ENCODE assay signal across 6 cellular contexts in the genomic region with DNA sequence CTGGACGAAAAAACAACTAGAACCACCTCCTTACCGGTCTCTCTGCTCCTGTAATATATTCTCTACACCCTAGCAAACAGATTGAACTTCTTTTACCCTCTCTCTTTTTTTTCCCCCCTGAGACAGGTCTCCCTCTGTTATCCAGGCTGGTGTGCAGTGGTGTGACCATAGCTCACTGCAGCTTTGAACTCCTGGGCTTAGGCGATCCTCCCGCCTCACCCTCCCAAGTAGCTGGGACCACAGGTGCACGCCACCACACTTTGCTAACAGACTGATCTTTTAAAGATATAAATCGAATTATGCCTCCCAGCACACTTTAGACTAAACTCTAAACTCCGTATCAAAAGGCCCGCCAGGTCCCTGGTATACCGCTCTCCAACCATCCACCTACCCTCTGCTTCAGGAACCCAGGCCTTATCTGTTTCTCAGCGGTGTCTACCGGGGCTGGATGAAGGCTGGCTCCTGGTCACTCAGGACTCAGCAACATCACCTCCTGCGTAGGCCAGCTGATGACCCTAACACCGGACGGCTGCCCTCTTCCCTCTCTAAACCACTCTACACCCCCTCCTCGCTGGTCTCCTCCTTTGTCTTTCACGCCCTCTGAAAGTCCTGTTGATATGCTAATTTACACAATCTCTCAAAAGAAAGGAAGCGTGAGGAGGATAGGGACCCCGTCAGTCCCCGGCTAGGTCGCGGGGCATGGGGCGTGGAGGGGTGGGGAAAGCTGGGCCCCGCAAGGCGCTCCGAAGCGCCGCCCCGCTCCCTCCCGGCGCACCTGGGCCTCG. TPM values are rescaled to one million over a fixed set of nuclear protein-coding genes. Genes with fewer than 3 reads are reported as not detected.
DNase-seq lines count a peak whose midpoint lies in the region; ATAC-seq, FAIRE-seq and TF ChIP-seq lines count a peak whose summit lies in the region.

No MANE protein-coding gene starts in this region.

- no peaks in the 10 kb centered on the region; a peak in 1 of 5 replicates for H3K27me3 ChIP-seq in HepG2 (ENCODE audit: control insufficient read depth in 1 of 2, insufficient read depth in 2 of 2, low read length in 2 of 2)

- in situ Hi-C loops in HepG2 (cut with HindIII; ENCODE audit: extremely low pct_ligation_motif_present, low pct_unique_long_range_greater_than_20kb), result no loop called here

- POLR2A ChIA-PET in activated CD4-positive, alpha-beta memory T cell treated with anti-CD3 and anti-CD28 coated beads for 36 hours (lab: Charles Lee), result interaction anchor here (0.6 to 5.7 kb wide), 6 partner anchors 10 to 155 kb away, joined by 3 to 59 read pairs (median 4); a partner anchor contains a TSS
- POLR2A ChIA-PET in HepG2 (lab: Yijun Ruan, JAX), result interaction anchor here (0.6 to 3.4 kb wide), 7 partner anchors 14 to 324 kb away, joined by 3 to 23 read pairs (median 4); a partner anchor contains a TSS

- no peak overlapping the region for H2AFZ ChIP-seq in HepG2 (ENCODE audit: low read length)

- H3K9me3 ChIP-seq in HepG2 (ENCODE audit: low read length), result no peaks in the 10 kb centered on the region

- WGBS in HepG2 (ENCODE audit: low lambda C conversion rate), result 21% methylated on average over 23 of the region's 31 CpGs

- peaks cover 39% of the 10 kb centered on the region for H3K79me2 ChIP-seq in HepG2 (ENCODE audit: insufficient read depth, low read length)

- H3K27me3 Mint-ChIP-seq in activated CD4-positive, alpha-beta memory T cell treated with anti-CD3 and anti-CD28 coated beads for 36 hours, result no peaks in the 10 kb centered on the region

- peak overlapping the region; percentile 96 for H3K4me2 ChIP-seq in HepG2 (ENCODE audit: low read depth, low read length)

- no peak for TF ChIP-seq CTCF in HepG2 (CRISPR knock-in tag; IDR thresholded peaks at IDR 0.05)

- TF ChIP-seq RAD21 in HepG2 (CRISPR knock-in tag; IDR thresholded peaks at IDR 0.05), result no peak

- peaks cover 49% of the 10 kb centered on the region for H3K4me1 Mint-ChIP-seq in activated CD4-positive, alpha-beta memory T cell treated with anti-CD3 and anti-CD28 coated beads for 36 hours (ENCODE audit: low read depth)

- H3K36me3 Mint-ChIP-seq in activated CD4-positive, alpha-beta memory T cell treated with anti-CD3 and anti-CD28 coated beads for 36 hours, result peaks cover 16% of the 10 kb centered on the region

- DNase-seq in activated CD4-positive, alpha-beta memory T cell treated with anti-CD3 and anti-CD28 coated beads for 36 hours, result no peak
- peak; percentile 7 for DNase-seq in HepG2 (ENCODE audit: low spot score)
- DNase-seq in stimulated activated CD4-positive, alpha-beta T cell treated with anti-CD3 and anti-CD28 coated beads, Interleukin-2, amount 100 ng/mL, for 24 hours, result no peak
- DNase-seq in NOMO-1 (lab: John Stamatoyannopoulos, UW; ENCODE audit: unreplicated experiment in 2 of 2), result no peak
- no peak for DNase-seq in H54 (ENCODE audit: insufficient read length, low spot score)

- peak overlapping the region; percentile 70 to 86 (median 81) for H3K4me3 ChIP-seq in HepG2 (replicated peaks in 1 of 3; ENCODE audit: insufficient read depth in 1 of 3, low read depth in 2 of 3, low read length in 3 of 3)

- no peaks in the 10 kb centered on the region for H4K20me1 ChIP-seq in HepG2 (ENCODE audit: insufficient read depth, low read length)

- H3K4me3 Mint-ChIP-seq in activated CD4-positive, alpha-beta memory T cell treated with anti-CD3 and anti-CD28 coated beads for 36 hours, result peak overlapping the region; percentile 94

- FAIRE-seq in HepG2 (lab: Jason Lieb, UNC), result no peak
- no peak for FAIRE-seq in H54 (lab: Jason Lieb, UNC)

- no TSS peak for BruUV-seq in HepG2 (replicated peaks; lab: Mats Ljungman, UMichigan)

- H3K9me3 Mint-ChIP-seq in activated CD4-positive, alpha-beta memory T cell treated with anti-CD3 and anti-CD28 coated beads for 36 hours, result no peaks in the 10 kb centered on the region

- ATAC-seq in GM21737 (IDR thresholded peaks at IDR 0.05; ENCODE audit: unreplicated experiment) (peak; percentile 3), HepG2 (peak; percentile 37)

- H3K27ac ChIP-seq in HepG2 (ENCODE audit: extremely low read length, insufficient read depth, low read length), result peak overlapping the region; percentile 84

- H3K4me1 ChIP-seq in HepG2 (ENCODE audit: insufficient read depth, low read length), result peaks cover 40% of the 10 kb centered on the region

- H3K27ac Mint-ChIP-seq in activated CD4-positive, alpha-beta memory T cell treated with anti-CD3 and anti-CD28 coated beads for 36 hours, result peak overlapping the region; percentile 78

- peaks cover 7 to 39% of the 10 kb centered on the region in 2 experiments; a peak in 4 of 5 replicates for H3K36me3 ChIP-seq in HepG2 (replicated peaks in 1 of 2; ENCODE audit: control insufficient read depth in 1 of 2, insufficient read depth in 2 of 2, low read length in 2 of 2)

- CTCF ChIA-PET in activated CD4-positive, alpha-beta memory T cell treated with anti-CD3 and anti-CD28 coated beads for 36 hours (lab: Charles Lee), result interaction anchor here (1.0 to 1.4 kb wide), 2 partner anchors 183 to 267 kb away, joined by 3 read pairs; no protein-coding TSS in a partner anchor
- CTCF ChIA-PET in HepG2 (lab: Yijun Ruan, JAX; ENCODE audit: low intra/inter-chr PET ratio, low total read pairs), result no interaction called here

- intact Hi-C loops in activated CD4-positive, alpha-beta memory T cell treated with anti-CD3 and anti-CD28 coated beads for 36 hours (cut with micrococcal nuclease), result no loop called here
- intact Hi-C loops in HepG2 (cut with micrococcal nuclease; ENCODE audit: unreplicated experiment), result loop anchor here (2.0 kb wide), 2 partner anchors 14 to 32 kb away; a partner anchor contains a TSS

- peak overlapping the region; percentile 93 for H3K9ac ChIP-seq in HepG2 (ENCODE audit: insufficient read depth, low read depth, low read length)

- TF ChIP-seq POLR2A in HepG2 (IDR thresholded peaks at IDR 0.05; ENCODE audit: insufficient read depth in 1 of 2, low read depth in 2 of 2, low read length in 2 of 2) (no peak), H54 (IDR thresholded peaks at IDR 0.05; ENCODE audit: low read depth, low read length) (no peak)

- TF ChIP-seq EP300 in HepG2 (IDR thresholded peaks at IDR 0.05; ENCODE audit: low read depth in 2 of 2, low read length in 2 of 2) (no peak), HepG2 (CRISPR knock-in tag; IDR thresholded peaks at IDR 0.05; ENCODE audit: borderline replicate concordance) (no peak)

RNA-seq across cellular contexts. Expression of a gene that starts 0.7 kb away (rescaled TPM):
- total RNA-seq in activated CD4-positive, alpha-beta memory T cell treated with anti-CD3 and anti-CD28 coated beads for 36 hours, result 10 to 100 TPM; 23.3 to 23.5 TPM
- 26.4 and 31.5 TPM in 2 replicates for total RNA-seq in HepG2 (2016; rRNA removed; fragmentation: Illumina TruSeq; extraction: Trizol)
- 19.2 and 24.5 TPM in 2 replicates for total RNA-seq in HepG2 (2016; cell fraction: cytosol; rRNA removed; fragmentation: Illumina TruSeq; extraction: Trizol; ENCODE audit: low read depth)
- 27.8 and 30.9 TPM in 2 replicates for total RNA-seq in HepG2 (2016; cell fraction: insoluble cytoplasmic fraction; rRNA removed; fragmentation: Illumina TruSeq; extraction: Trizol)
- 35.7 and 36.0 TPM in 2 replicates for total RNA-seq in HepG2 (2016; cell fraction: membrane; rRNA removed; fragmentation: Illumina TruSeq; extraction: Trizol)
- 13.4 and 13.8 TPM in 2 replicates for total RNA-seq in HepG2 (2016; cell fraction: nucleus; rRNA removed; fragmentation: Illumina TruSeq; extraction: Trizol)
- polyA plus RNA-seq in HepG2 (2011; rRNA removed), result 23.4 and 27.8 TPM in 2 replicates
- 27.6 and 28.2 TPM in 2 replicates for polyA plus RNA-seq in HepG2 (2011; cell fraction: cytosol; rRNA removed)
- 12.1 and 16.9 TPM in 2 replicates for polyA plus RNA-seq in HepG2 (2011; cell fraction: nucleus; rRNA removed)
- 23.3 and 26.0 TPM in 2 replicates for polyA plus RNA-seq in HepG2 (2012)
- 21.4 and 27.7 TPM in 2 replicates for polyA plus RNA-seq in HepG2 (2016; cell fraction: cytosol; fragmentation: Illumina TruSeq; extraction: Trizol; ENCODE audit: low read depth)
- polyA plus RNA-seq in HepG2 (2016; cell fraction: insoluble cytoplasmic fraction; fragmentation: Illumina TruSeq; extraction: Trizol; ENCODE audit: low read depth), result 35.6 and 37.2 TPM in 2 replicates
- polyA plus RNA-seq in HepG2 (2016; cell fraction: membrane; fragmentation: Illumina TruSeq; extraction: Trizol; ENCODE audit: low read depth), result 32.9 and 37.0 TPM in 2 replicates
- polyA plus RNA-seq in HepG2 (2016; cell fraction: nucleus; fragmentation: Illumina TruSeq; extraction: Trizol; ENCODE audit: insufficient read depth, low read depth), result 23.0 and 28.6 TPM in 2 replicates
- 31.0 and 68.1 TPM in 2 replicates for polyA minus RNA-seq in HepG2 (2011; rRNA and poly(A)+ RNA removed; ENCODE audit: low replicate concordance)
- 13.9 and 22.2 TPM in 2 replicates for polyA minus RNA-seq in HepG2 (2011; cell fraction: cytosol; rRNA and poly(A)+ RNA removed)
- polyA minus RNA-seq in HepG2 (2011; cell fraction: nucleus; rRNA and poly(A)+ RNA removed), result 15.3 and 16.1 TPM in 2 replicates

RNA-seq across cellular contexts. Expression of a gene that starts 14.4 kb away (rescaled TPM):
- total RNA-seq in activated CD4-positive, alpha-beta memory T cell treated with anti-CD3 and anti-CD28 coated beads for 36 hours, result 10 to 100 TPM; 36.5 to 38.5 TPM
- total RNA-seq in HepG2 (2016; rRNA removed; fragmentation: Illumina TruSeq; extraction: Trizol), result 79.7 and 107 TPM in 2 replicates
- total RNA-seq in HepG2 (2016; cell fraction: cytosol; rRNA removed; fragmentation: Illumina TruSeq; extraction: Trizol; ENCODE audit: low read depth), result 29.3 and 31.9 TPM in 2 replicates
- 80.6 and 113 TPM in 2 replicates for total RNA-seq in HepG2 (2016; cell fraction: insoluble cytoplasmic fraction; rRNA removed; fragmentation: Illumina TruSeq; extraction: Trizol)
- total RNA-seq in HepG2 (2016; cell fraction: membrane; rRNA removed; fragmentation: Illumina TruSeq; extraction: Trizol), result 28.9 and 33.0 TPM in 2 replicates
- total RNA-seq in HepG2 (2016; cell fraction: nucleus; rRNA removed; fragmentation: Illumina TruSeq; extraction: Trizol), result 29.8 and 31.8 TPM in 2 replicates
- 38.2 and 42.7 TPM in 2 replicates for polyA plus RNA-seq in HepG2 (2011; rRNA removed)
- polyA plus RNA-seq in HepG2 (2011; cell fraction: cytosol; rRNA removed), result 25.2 and 25.5 TPM in 2 replicates
- polyA plus RNA-seq in HepG2 (2011; cell fraction: nucleus; rRNA removed), result 9.5 and 11.2 TPM in 2 replicates
- polyA plus RNA-seq in HepG2 (2012), result 32.8 and 36.4 TPM in 2 replicates
- 29.8 and 33.0 TPM in 2 replicates for polyA plus RNA-seq in HepG2 (2016; cell fraction: cytosol; fragmentation: Illumina TruSeq; extraction: Trizol; ENCODE audit: low read depth)
- 106 and 109 TPM in 2 replicates for polyA plus RNA-seq in HepG2 (2016; cell fraction: insoluble cytoplasmic fraction; fragmentation: Illumina TruSeq; extraction: Trizol; ENCODE audit: low read depth)
- polyA plus RNA-seq in HepG2 (2016; cell fraction: membrane; fragmentation: Illumina TruSeq; extraction: Trizol; ENCODE audit: low read depth), result 24.7 and 29.2 TPM in 2 replicates
- polyA plus RNA-seq in HepG2 (2016; cell fraction: nucleus; fragmentation: Illumina TruSeq; extraction: Trizol; ENCODE audit: insufficient read depth, low read depth), result 48.5 and 49.1 TPM in 2 replicates
- polyA minus RNA-seq in HepG2 (2011; rRNA and poly(A)+ RNA removed; ENCODE audit: low replicate concordance), result 7.4 and 19.3 TPM in 2 replicates
- polyA minus RNA-seq in HepG2 (2011; cell fraction: cytosol; rRNA and poly(A)+ RNA removed), result 4.8 and 7.9 TPM in 2 replicates
- polyA minus RNA-seq in HepG2 (2011; cell fraction: nucleus; rRNA and poly(A)+ RNA removed), result 5.7 and 7.7 TPM in 2 replicates

RNA-seq across cellular contexts. Expression of a gene that starts 15.3 kb away (rescaled TPM):
- total RNA-seq in activated CD4-positive, alpha-beta memory T cell treated with anti-CD3 and anti-CD28 coated beads for 36 hours, result 10 to 100 TPM; 28.3 to 30.6 TPM
- total RNA-seq in HepG2 (2016; rRNA removed; fragmentation: Illumina TruSeq; extraction: Trizol), result 29.2 and 36.7 TPM in 2 replicates
- 7.9 and 8.8 TPM in 2 replicates for total RNA-seq in HepG2 (2016; cell fraction: cytosol; rRNA removed; fragmentation: Illumina TruSeq; extraction: Trizol; ENCODE audit: low read depth)
- 29.9 and 34.4 TPM in 2 replicates for total RNA-seq in HepG2 (2016; cell fraction: insoluble cytoplasmic fraction; rRNA removed; fragmentation: Illumina TruSeq; extraction: Trizol)
- 34.9 and 37.0 TPM in 2 replicates for total RNA-seq in HepG2 (2016; cell fraction: membrane; rRNA removed; fragmentation: Illumina TruSeq; extraction: Trizol)
- total RNA-seq in HepG2 (2016; cell fraction: nucleus; rRNA removed; fragmentation: Illumina TruSeq; extraction: Trizol), result 23.0 and 28.4 TPM in 2 replicates
- polyA plus RNA-seq in HepG2 (2011; rRNA removed), result 21.5 and 29.9 TPM in 2 replicates
- 22.7 and 25.6 TPM in 2 replicates for polyA plus RNA-seq in HepG2 (2011; cell fraction: cytosol; rRNA removed)
- 30.9 and 31.6 TPM in 2 replicates for polyA plus RNA-seq in HepG2 (2011; cell fraction: nucleus; rRNA removed)
- polyA plus RNA-seq in HepG2 (2012), result 24.0 and 24.5 TPM in 2 replicates
- 7.9 and 9.2 TPM in 2 replicates for polyA plus RNA-seq in HepG2 (2016; cell fraction: cytosol; fragmentation: Illumina TruSeq; extraction: Trizol; ENCODE audit: low read depth)
- polyA plus RNA-seq in HepG2 (2016; cell fraction: insoluble cytoplasmic fraction; fragmentation: Illumina TruSeq; extraction: Trizol; ENCODE audit: low read depth), result 41.6 and 52.8 TPM in 2 replicates
- polyA plus RNA-seq in HepG2 (2016; cell fraction: membrane; fragmentation: Illumina TruSeq; extraction: Trizol; ENCODE audit: low read depth), result 29.8 and 32.4 TPM in 2 replicates
- polyA plus RNA-seq in HepG2 (2016; cell fraction: nucleus; fragmentation: Illumina TruSeq; extraction: Trizol; ENCODE audit: insufficient read depth, low read depth), result 44.6 and 49.3 TPM in 2 replicates
- 34.3 and 50.7 TPM in 2 replicates for polyA minus RNA-seq in HepG2 (2011; rRNA and poly(A)+ RNA removed; ENCODE audit: low replicate concordance)
- polyA minus RNA-seq in HepG2 (2011; cell fraction: cytosol; rRNA and poly(A)+ RNA removed), result 15.3 and 17.9 TPM in 2 replicates
- polyA minus RNA-seq in HepG2 (2011; cell fraction: nucleus; rRNA and poly(A)+ RNA removed), result 14.4 and 14.7 TPM in 2 replicates

RNA-seq across cellular contexts. Expression of a gene that starts 32.2 kb away (rescaled TPM):
- 10 to 100 TPM; 85.3 to 91.1 TPM for total RNA-seq in activated CD4-positive, alpha-beta memory T cell treated with anti-CD3 and anti-CD28 coated beads for 36 hours
- 51.1 and 58.2 TPM in 2 replicates for total RNA-seq in HepG2 (2016; rRNA removed; fragmentation: Illumina TruSeq; extraction: Trizol)
- total RNA-seq in HepG2 (2016; cell fraction: cytosol; rRNA removed; fragmentation: Illumina TruSeq; extraction: Trizol; ENCODE audit: low read depth), result 23.2 and 32.3 TPM in 2 replicates
- total RNA-seq in HepG2 (2016; cell fraction: insoluble cytoplasmic fraction; rRNA removed; fragmentation: Illumina TruSeq; extraction: Trizol), result 55.2 and 58.4 TPM in 2 replicates
- total RNA-seq in HepG2 (2016; cell fraction: membrane; rRNA removed; fragmentation: Illumina TruSeq; extraction: Trizol), result 29.0 and 30.3 TPM in 2 replicates
- total RNA-seq in HepG2 (2016; cell fraction: nucleus; rRNA removed; fragmentation: Illumina TruSeq; extraction: Trizol), result 29.6 and 37.6 TPM in 2 replicates
- 45.0 and 47.9 TPM in 2 replicates for polyA plus RNA-seq in HepG2 (2011; rRNA removed)
- 41.5 and 49.4 TPM in 2 replicates for polyA plus RNA-seq in HepG2 (2011; cell fraction: cytosol; rRNA removed)
- 42.9 and 51.2 TPM in 2 replicates for polyA plus RNA-seq in HepG2 (2011; cell fraction: nucleus; rRNA removed)
- polyA plus RNA-seq in HepG2 (2012), result 29.1 and 43.9 TPM in 2 replicates
- polyA plus RNA-seq in HepG2 (2016; cell fraction: cytosol; fragmentation: Illumina TruSeq; extraction: Trizol; ENCODE audit: low read depth), result 54.2 and 76.9 TPM in 2 replicates
- 87.5 and 96.2 TPM in 2 replicates for polyA plus RNA-seq in HepG2 (2016; cell fraction: insoluble cytoplasmic fraction; fragmentation: Illumina TruSeq; extraction: Trizol; ENCODE audit: low read depth)
- polyA plus RNA-seq in HepG2 (2016; cell fraction: membrane; fragmentation: Illumina TruSeq; extraction: Trizol; ENCODE audit: low read depth), result 46.8 and 50.4 TPM in 2 replicates
- polyA plus RNA-seq in HepG2 (2016; cell fraction: nucleus; fragmentation: Illumina TruSeq; extraction: Trizol; ENCODE audit: insufficient read depth, low read depth), result 73.9 and 75.5 TPM in 2 replicates
- 41.3 and 201 TPM in 2 replicates for polyA minus RNA-seq in HepG2 (2011; rRNA and poly(A)+ RNA removed; ENCODE audit: low replicate concordance)
- polyA minus RNA-seq in HepG2 (2011; cell fraction: cytosol; rRNA and poly(A)+ RNA removed), result 13.8 and 14.2 TPM in 2 replicates
- polyA minus RNA-seq in HepG2 (2011; cell fraction: nucleus; rRNA and poly(A)+ RNA removed), result 32.1 and 32.2 TPM in 2 replicates

RNA-seq across cellular contexts. Expression of a gene that starts 32.9 kb away (rescaled TPM):
- total RNA-seq in activated CD4-positive, alpha-beta memory T cell treated with anti-CD3 and anti-CD28 coated beads for 36 hours, result 100 to 1,000 TPM; 122 to 130 TPM
- 34.8 and 36.3 TPM in 2 replicates for total RNA-seq in HepG2 (2016; rRNA removed; fragmentation: Illumina TruSeq; extraction: Trizol)
- 5.0 and 6.1 TPM in 2 replicates for total RNA-seq in HepG2 (2016; cell fraction: cytosol; rRNA removed; fragmentation: Illumina TruSeq; extraction: Trizol; ENCODE audit: low read depth)
- 31.8 and 36.3 TPM in 2 replicates for total RNA-seq in HepG2 (2016; cell fraction: insoluble cytoplasmic fraction; rRNA removed; fragmentation: Illumina TruSeq; extraction: Trizol)
- total RNA-seq in HepG2 (2016; cell fraction: membrane; rRNA removed; fragmentation: Illumina TruSeq; extraction: Trizol), result 8.7 and 9.6 TPM in 2 replicates
- total RNA-seq in HepG2 (2016; cell fraction: nucleus; rRNA removed; fragmentation: Illumina TruSeq; extraction: Trizol), result 33.9 and 34.5 TPM in 2 replicates
- 11.0 and 14.4 TPM in 2 replicates for polyA plus RNA-seq in HepG2 (2011; rRNA removed)
- 9.7 and 11.5 TPM in 2 replicates for polyA plus RNA-seq in HepG2 (2011; cell fraction: cytosol; rRNA removed)
- 21.8 and 33.5 TPM in 2 replicates for polyA plus RNA-seq in HepG2 (2011; cell fraction: nucleus; rRNA removed)
- 4.7 and 9.8 TPM in 2 replicates for polyA plus RNA-seq in HepG2 (2012)
- 4.3 and 4.5 TPM in 2 replicates for polyA plus RNA-seq in HepG2 (2016; cell fraction: cytosol; fragmentation: Illumina TruSeq; extraction: Trizol; ENCODE audit: low read depth)
- 29.4 and 30.1 TPM in 2 replicates for polyA plus RNA-seq in HepG2 (2016; cell fraction: insoluble cytoplasmic fraction; fragmentation: Illumina TruSeq; extraction: Trizol; ENCODE audit: low read depth)
- 6.4 and 6.7 TPM in 2 replicates for polyA plus RNA-seq in HepG2 (2016; cell fraction: membrane; fragmentation: Illumina TruSeq; extraction: Trizol; ENCODE audit: low read depth)
- polyA plus RNA-seq in HepG2 (2016; cell fraction: nucleus; fragmentation: Illumina TruSeq; extraction: Trizol; ENCODE audit: insufficient read depth, low read depth), result 69.2 and 76.1 TPM in 2 replicates
- 15.8 and 70.6 TPM in 2 replicates for polyA minus RNA-seq in HepG2 (2011; rRNA and poly(A)+ RNA removed; ENCODE audit: low replicate concordance)
- 4.4 and 6.0 TPM in 2 replicates for polyA minus RNA-seq in HepG2 (2011; cell fraction: cytosol; rRNA and poly(A)+ RNA removed)
- polyA minus RNA-seq in HepG2 (2011; cell fraction: nucleus; rRNA and poly(A)+ RNA removed), result 15.7 and 19.4 TPM in 2 replicates
